In the genomic region with DNA sequence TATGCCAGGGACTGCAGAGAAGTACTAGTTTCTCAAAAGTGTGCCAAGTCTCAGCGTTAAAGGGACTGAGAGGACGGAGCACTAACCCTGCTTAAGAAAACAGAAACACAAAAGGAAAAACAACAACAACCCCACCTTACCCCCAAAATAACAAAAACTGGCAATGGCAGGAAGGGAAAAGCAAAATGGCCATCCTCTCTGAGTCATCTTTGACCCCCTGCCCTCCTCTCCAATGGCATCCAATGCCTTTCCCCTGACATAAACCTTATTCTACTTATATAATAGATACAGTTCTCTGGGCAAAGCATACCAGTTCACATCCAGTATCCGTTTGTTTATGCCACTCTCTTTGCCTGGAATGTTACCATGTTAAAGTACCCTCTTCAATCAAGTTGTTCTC, we compare ENCODE assay signal across 1 cellular context.
TF ChIP-seq lines count a peak whose summit lies in the region.

No MANE protein-coding gene starts in this region.

TF ChIP-seq in K562, 482 proteins besides CTCF, POLR2A, EP300 and RAD21 (continued from another document):
- TF ChIP-seq, protein P1, sequence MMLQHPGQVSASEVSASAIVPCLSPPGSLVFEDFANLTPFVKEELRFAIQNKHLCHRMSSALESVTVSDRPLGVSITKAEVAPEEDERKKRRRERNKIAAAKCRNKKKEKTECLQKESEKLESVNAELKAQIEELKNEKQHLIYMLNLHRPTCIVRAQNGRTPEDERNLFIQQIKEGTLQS (IDR thresholded peaks at IDR 0.05) = peak; percentile 30; the same call in 1 of the 2 replicates
- TF ChIP-seq, protein P1 (CRISPR knock-in tag; conservative IDR thresholded peaks at IDR 0.05) = no peak
- peak in 1 of 3 experiments; percentile 80 for TF ChIP-seq YY1 (IDR thresholded peaks at IDR 0.05; ENCODE audit: borderline replicate concordance in 1 of 3, control insufficient read depth in 1 of 3, extremely low read depth in 1 of 3, insufficient read depth in 3 of 3, insufficient read length in 1 of 3, insufficient replicate concordance in 2 of 3, low read depth in 1 of 3, low read length in 2 of 3)
- TF ChIP-seq SPI1 (IDR thresholded peaks at IDR 0.05; ENCODE audit: borderline replicate concordance, low read depth, low read length) = no peak
